33 cellular contexts compared by ENCODE assay signal in the genomic region with DNA sequence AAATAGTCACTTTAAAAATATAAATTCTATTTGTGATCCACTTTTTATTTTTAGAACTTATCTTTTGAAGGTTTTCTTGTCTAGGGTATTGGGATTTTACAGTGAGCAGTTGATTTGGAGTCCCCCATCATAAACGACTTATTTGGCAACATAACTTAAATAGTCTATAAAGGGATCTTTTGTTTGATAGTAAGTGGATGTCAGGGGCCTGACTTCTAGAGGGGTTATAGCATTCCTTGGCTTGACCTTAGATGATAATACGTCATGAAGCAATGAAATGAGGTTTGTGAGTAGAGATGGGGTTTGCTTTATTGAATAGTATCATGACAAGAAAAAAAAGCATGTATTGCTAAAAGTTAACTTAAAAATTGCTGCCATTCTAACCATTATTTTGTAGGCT.
"Had no signal": no experiment of that assay in that cellular context is flagged by ENCODE, and none has a peak within 500 bp of the region (broad histone marks: within the 10 kb centered on the region; RNA-seq: fewer than 3 reads in every experiment).

No MANE protein-coding gene starts in this region.

- ATAC-seq: activated CD8-positive, alpha-beta T cell treated with anti-CD3 and anti-CD28 coated beads for 36 hours; activated naive CD8-positive, alpha-beta T cell treated with anti-CD3 and anti-CD28 coated beads, Interleukin-2, amount 50 U/mL, for 24 hours; activated T-cell treated with anti-CD3 and anti-CD28 coated beads, Interleukin-2, amount 50 U/mL, for 4 hours; activated T-cell treated with anti-CD3 and anti-CD28 coated beads, Interleukin-2, amount 50 U/mL, for 72 hours; activated T-helper 17 cell treated with anti-CD3 and anti-CD28 coated beads, Interleukin-2, amount 50 U/mL, for 72 hours; T-cell had no signal

- H3K27ac Mint-ChIP-seq: activated B cell treated with CpG ODN at 0.5 μM for 24 hours; activated CD4-positive, alpha-beta memory T cell treated with anti-CD3 and anti-CD28 coated beads for 36 hours; activated CD4-positive, alpha-beta T cell treated with anti-CD3 and anti-CD28 coated beads, Interleukin-2, amount 10 ng/mL, durations not matched to agents 24 days and 14 days; activated CD8-positive, alpha-beta T cell treated with anti-CD3 and anti-CD28 coated beads for 36 hours; activated naive CD4-positive, alpha-beta T cell treated with anti-CD3 and anti-CD28 coated beads for 36 hours; activated naive CD4-positive, alpha-beta T cell treated with anti-CD3 and anti-CD28 coated beads, Interleukin-2, amount 50 U/mL, for 24 hours; activated naive CD8-positive, alpha-beta T cell; activated naive CD8-positive, alpha-beta T cell treated with anti-CD3 and anti-CD28 coated beads, Interleukin-2, amount 10 ng/mL, durations not matched to agents 7 days and 5 days; activated naive CD8-positive, alpha-beta T cell treated with anti-CD3 and anti-CD28 coated beads, Interleukin-2, amount 50 U/mL, for 24 hours; activated T-cell treated with anti-CD3 and anti-CD28 coated beads, Interleukin-2, amount 50 U/mL, for 72 hours; activated T-helper 1 cell treated with anti-CD3 and anti-CD28 coated beads, Interleukin-12 subunit alpha, Interleukin-12 subunit beta, Interleukin-2, Interleukin-4 antibody, amounts not matched to agents 30 ng/mL and 10 ng/mL and 1 ng/mL, durations not matched to agents 14 hours and 24 hours and 36 hours; activated T-helper 17 cell treated with anti-CD3 and anti-CD28 coated beads, Interleukin-2, amount 50 U/mL, for 72 hours; T-cell; T-helper 2 cell treated with Interferon-gamma antibody and Interleukin-4, amounts not matched to agents 5 μg/mL and 100 μg/mL, for 36 hours had no signal

- H3K9me3 Mint-ChIP-seq: activated B cell treated with CpG ODN at 0.5 μM for 24 hours; activated CD4-positive, alpha-beta memory T cell treated with anti-CD3 and anti-CD28 coated beads for 36 hours; activated CD4-positive, alpha-beta T cell treated with anti-CD3 and anti-CD28 coated beads, Interleukin-2, amount 10 ng/mL, durations not matched to agents 24 days and 14 days; activated CD8-positive, alpha-beta T cell treated with anti-CD3 and anti-CD28 coated beads for 36 hours; activated naive CD4-positive, alpha-beta T cell treated with anti-CD3 and anti-CD28 coated beads for 36 hours; activated naive CD4-positive, alpha-beta T cell treated with anti-CD3 and anti-CD28 coated beads, Interleukin-2, amount 50 U/mL, for 24 hours; activated naive CD8-positive, alpha-beta T cell treated with anti-CD3 and anti-CD28 coated beads, Interleukin-2, amount 10 ng/mL, durations not matched to agents 7 days and 5 days; activated naive CD8-positive, alpha-beta T cell treated with anti-CD3 and anti-CD28 coated beads, Interleukin-2, amount 50 U/mL, for 24 hours; activated T-cell treated with anti-CD3 and anti-CD28 coated beads, Interleukin-2, amount 50 U/mL, for 4 hours; activated T-cell treated with anti-CD3 and anti-CD28 coated beads, Interleukin-2, amount 50 U/mL, for 72 hours; activated T-helper 1 cell treated with anti-CD3 and anti-CD28 coated beads, Interleukin-12 subunit alpha, Interleukin-12 subunit beta, Interleukin-2, Interleukin-4 antibody, amounts not matched to agents 30 ng/mL and 10 ng/mL and 1 ng/mL, durations not matched to agents 14 hours and 24 hours and 36 hours; activated T-helper 17 cell treated with anti-CD3 and anti-CD28 coated beads, Interleukin-2, amount 50 U/mL, for 72 hours; brain; central memory CD8-positive, alpha-beta T cell; T-cell; T-helper 2 cell treated with Interferon-gamma antibody and Interleukin-4, amounts not matched to agents 5 μg/mL and 100 μg/mL, for 36 hours had no signal

- H3K4me3 Mint-ChIP-seq: activated B cell treated with CpG ODN at 0.5 μM for 24 hours; activated CD4-positive, alpha-beta memory T cell treated with anti-CD3 and anti-CD28 coated beads for 36 hours; activated CD4-positive, alpha-beta T cell treated with anti-CD3 and anti-CD28 coated beads, Interleukin-2, amount 10 ng/mL, durations not matched to agents 24 days and 14 days; activated CD8-positive, alpha-beta T cell treated with anti-CD3 and anti-CD28 coated beads for 36 hours; activated naive CD4-positive, alpha-beta T cell treated with anti-CD3 and anti-CD28 coated beads for 36 hours; activated naive CD4-positive, alpha-beta T cell treated with anti-CD3 and anti-CD28 coated beads, Interleukin-2, amount 50 U/mL, for 24 hours; activated naive CD8-positive, alpha-beta T cell; activated naive CD8-positive, alpha-beta T cell treated with anti-CD3 and anti-CD28 coated beads, Interleukin-2, amount 10 ng/mL, durations not matched to agents 7 days and 5 days; activated naive CD8-positive, alpha-beta T cell treated with anti-CD3 and anti-CD28 coated beads, Interleukin-2, amount 50 U/mL, for 24 hours; activated T-cell treated with anti-CD3 and anti-CD28 coated beads, Interleukin-2, amount 50 U/mL, for 4 hours; activated T-cell treated with anti-CD3 and anti-CD28 coated beads, Interleukin-2, amount 50 U/mL, for 72 hours; activated T-helper 1 cell treated with anti-CD3 and anti-CD28 coated beads, Interleukin-12 subunit alpha, Interleukin-12 subunit beta, Interleukin-2, Interleukin-4 antibody, amounts not matched to agents 30 ng/mL and 10 ng/mL and 1 ng/mL, durations not matched to agents 14 hours and 24 hours and 36 hours; activated T-helper 17 cell treated with anti-CD3 and anti-CD28 coated beads, Interleukin-2, amount 50 U/mL, for 72 hours; brain; central memory CD8-positive, alpha-beta T cell; T-cell; T-helper 2 cell treated with Interferon-gamma antibody and Interleukin-4, amounts not matched to agents 5 μg/mL and 100 μg/mL, for 36 hours had no signal

- DNase-seq: activated B cell treated with CpG ODN at 0.5 μM for 24 hours; activated CD4-positive, alpha-beta memory T cell treated with anti-CD3 and anti-CD28 coated beads for 36 hours; activated CD4-positive, alpha-beta T cell treated with anti-CD3 and anti-CD28 coated beads for 4 hours; activated CD4-positive, alpha-beta T cell treated with anti-CD3 and anti-CD28 coated beads, Interleukin-2, amount 10 ng/mL, durations not matched to agents 24 days and 14 days; activated CD4-positive, alpha-beta T cell treated with anti-CD3 and anti-CD28 coated beads, Interleukin-2, amount 50 U/mL, for 1 hour; activated CD4-positive, alpha-beta T cell treated with anti-CD3 and anti-CD28 coated beads, Interleukin-2, amount 50 U/mL, for 4 hours; activated CD4-positive, CD25-positive, alpha-beta regulatory T cell treated with anti-CD3 and anti-CD28 coated beads, Interleukin-2, amount 50 U/mL, for 72 hours; activated CD8-positive, alpha-beta memory T cell treated with anti-CD3 and anti-CD28 coated beads, Interleukin-2, amount 50 U/mL, for 4 hours; activated CD8-positive, alpha-beta T cell treated with anti-CD3 and anti-CD28 coated beads for 36 hours; activated effector memory CD4-positive, alpha-beta T cell treated with anti-CD3 and anti-CD28 coated beads, Interleukin-2, amount 50 U/mL, for 16 hours; activated gamma-delta T cell treated with Interleukin-2 at 50 U/mL for 16 hours; activated naive CD4-positive, alpha-beta T cell; activated naive CD4-positive, alpha-beta T cell treated with anti-CD3 and anti-CD28 coated beads for 36 hours; activated naive CD8-positive, alpha-beta T cell treated with anti-CD3 and anti-CD28 coated beads, Interleukin-2, amount 10 ng/mL, durations not matched to agents 7 days and 5 days; activated naive CD8-positive, alpha-beta T cell treated with anti-CD3 and anti-CD28 coated beads, Interleukin-2, amount 50 U/mL, for 24 hours; activated T-cell treated with anti-CD3 and anti-CD28 coated beads for 4 hours; activated T-cell treated with anti-CD3 and anti-CD28 coated beads, Interleukin-2, amount 50 U/mL, for 1 hour; activated T-cell treated with anti-CD3 and anti-CD28 coated beads, Interleukin-2, amount 50 U/mL, for 4 hours; activated T-cell treated with anti-CD3 and anti-CD28 coated beads, Interleukin-2, amount 50 U/mL, for 72 hours; amygdala; anterior cingulate cortex; caudate nucleus; cerebellar nuclear complex; T-cell; T-helper 2 cell; T-helper 9 cell had no signal

- H3K4me1 Mint-ChIP-seq: activated naive CD8-positive, alpha-beta T cell treated with anti-CD3 and anti-CD28 coated beads, Interleukin-2, amount 50 U/mL, for 24 hours; activated T-helper 17 cell treated with anti-CD3 and anti-CD28 coated beads, Interleukin-2, amount 50 U/mL, for 72 hours; brain; central memory CD8-positive, alpha-beta T cell had no signal
